ENCODE assay signal across 17 cellular contexts in the genomic region with DNA sequence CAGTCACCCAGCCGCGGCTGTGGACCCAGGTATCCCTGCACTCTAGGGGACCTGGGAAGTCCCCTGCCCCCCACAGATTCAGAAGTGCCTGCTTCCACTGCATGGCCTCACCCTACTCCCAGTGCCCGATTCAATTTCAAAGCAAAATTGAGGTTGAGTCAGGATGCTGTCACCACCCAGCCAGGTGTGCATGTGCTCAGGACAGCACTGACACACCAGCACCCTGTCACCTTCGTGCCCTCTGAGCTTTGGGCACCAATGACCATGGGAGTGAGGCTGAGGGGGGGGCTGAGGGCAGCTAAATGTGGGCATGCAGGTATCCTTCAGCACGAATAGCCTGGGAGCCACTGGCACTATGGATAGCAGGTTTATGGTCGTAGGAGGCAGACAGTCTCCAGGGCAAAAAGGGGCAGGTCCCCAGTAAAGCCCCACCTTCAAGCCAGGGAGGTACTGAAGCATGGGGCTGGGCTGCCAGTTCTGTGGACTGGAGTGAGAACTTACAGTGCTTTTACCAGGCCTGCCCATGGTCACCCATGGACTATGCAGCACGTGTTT.
"Had no signal": no experiment of that assay in that cellular context is flagged by ENCODE, and none has a peak within 500 bp of the region (broad histone marks: within the 10 kb centered on the region; RNA-seq: fewer than 3 reads in every experiment).

No MANE protein-coding gene starts in this region.

- H3K36me3 ChIP-seq: pancreas, right atrium auricular region had no signal

- ATAC-seq: activated CD8-positive, alpha-beta memory T cell treated with anti-CD3 and anti-CD28 coated beads, Interleukin-2, amount 10 ng/mL, durations not matched to agents 7 days and 5 days; activated CD8-positive, alpha-beta T cell treated with anti-CD3 and anti-CD28 coated beads for 36 hours; activated naive CD8-positive, alpha-beta T cell treated with anti-CD3 and anti-CD28 coated beads, Interleukin-2, amount 50 U/mL, for 24 hours; left lobe of liver; natural killer cell; pancreas; psoas muscle; stimulated activated naive CD8-positive, alpha-beta T cell treated with anti-CD3 and anti-CD28 coated beads, Interleukin-15, Interleukin-2, amounts not matched to agents 100 U/mL and 50 U/mL, for 24 hours had no signal

- H3K27me3 ChIP-seq: pancreas, right atrium auricular region had no signal

- H3K4me1 ChIP-seq: pancreas, psoas muscle, right atrium auricular region had no signal

- H3K27ac ChIP-seq: pancreas, psoas muscle, right atrium auricular region, VCaP had no signal

- H3K4me3 ChIP-seq: lung, pancreas, psoas muscle, right atrium auricular region had no signal

- DNase-seq: activated CD4-positive, alpha-beta T cell treated with anti-CD3 and anti-CD28 coated beads, Interleukin-2, amount 10 ng/mL, durations not matched to agents 7 days and 5 days; activated CD4-positive, CD25-positive, alpha-beta regulatory T cell treated with anti-CD3 and anti-CD28 coated beads, Interleukin-2, amount 50 U/mL, for 72 hours; activated CD8-positive, alpha-beta memory T cell treated with anti-CD3 and anti-CD28 coated beads, Interleukin-2, amount 10 ng/mL, durations not matched to agents 7 days and 5 days; activated CD8-positive, alpha-beta T cell treated with anti-CD3 and anti-CD28 coated beads for 36 hours; activated gamma-delta T cell; activated naive CD4-positive, alpha-beta T cell treated with anti-CD3 and anti-CD28 coated beads, Interleukin-2, amount 50 U/mL, for 16 hours; activated naive CD8-positive, alpha-beta T cell treated with anti-CD3 and anti-CD28 coated beads, Interleukin-2, amount 50 U/mL, for 24 hours; activated T-cell treated with anti-CD3 and anti-CD28 coated beads for 4 hours; natural killer cell; psoas muscle; stimulated activated CD4-positive, alpha-beta T cell treated with anti-CD3 and anti-CD28 coated beads, Interleukin-4, amount 100 ng/mL, for 24 hours; stimulated activated naive CD8-positive, alpha-beta T cell treated with anti-CD3 and anti-CD28 coated beads, Interleukin-15, Interleukin-2, amounts not matched to agents 100 U/mL and 50 U/mL, for 24 hours had no signal

- H3K9me3 ChIP-seq: pancreas, psoas muscle, right atrium auricular region had no signal
